In genomic region chr3:80701349-80701748, GRCh38 we compare ENCODE assay signal across 26 cellular contexts.
"Had no signal": no experiment of that assay in that cellular context is flagged by ENCODE, and none has a peak within 500 bp of the region (broad histone marks: within the 10 kb centered on the region; RNA-seq: fewer than 3 reads in every experiment).

No MANE protein-coding gene starts in this region.

- H2AFZ ChIP-seq: parathyroid adenoma had no signal

- H3K9me3 ChIP-seq: ovary, psoas muscle, thoracic aorta, thyroid gland, vagina had no signal

- ATAC-seq: naive thymus-derived CD4-positive, alpha-beta T cell; natural killer cell; psoas muscle; right cardiac atrium; sciatic nerve; stimulated activated effector memory CD8-positive, alpha-beta T cell treated with anti-CD3 and anti-CD28 coated beads, Interleukin-12 subunit alpha, Interleukin-12 subunit beta, amount 100 ng/mL, for 72 hours; stimulated activated naive B cell treated with anti-CD40 and anti-IgM and Interleukin-4, amounts not matched to agents 10 μg/mL and 1 μg/mL and 100 μg/mL, for 72 hours had no signal

- H3K4me2 ChIP-seq: neural progenitor cell had no signal

- DNase-seq: naive thymus-derived CD4-positive, alpha-beta T cell; natural killer cell; occipital lobe; ovary; posterior cingulate gyrus; psoas muscle; right cardiac atrium; small intestine; stimulated activated CD4-positive, alpha-beta T cell treated with anti-CD3 and anti-CD28 coated beads, Interleukin-15, amount 100 ng/mL, for 24 hours; stimulated activated CD4-positive, alpha-beta T cell treated with anti-CD3 and anti-CD28 coated beads, Interleukin-2, amount 100 ng/mL, for 24 hours; stimulated activated CD4-positive, alpha-beta T cell treated with anti-CD3 and anti-CD28 coated beads, Interleukin-2, amount 100 ng/mL, for 48 hours; stimulated activated CD4-positive, alpha-beta T cell treated with anti-CD3 and anti-CD28 coated beads, Interleukin-4, amount 100 ng/mL, for 24 hours; stimulated activated naive B cell treated with anti-CD40 and anti-IgM and Interleukin-4, amounts not matched to agents 10 μg/mL and 1 μg/mL and 100 μg/mL, for 72 hours; stimulated activated naive CD4-positive, alpha-beta T cell treated with Interleukin-2 at 50 U/mL for 16 hours; stomach; thyroid gland; trophoblast cell; upper lobe of left lung had no signal

- H3K27me3 ChIP-seq: neural progenitor cell, ovary, stomach, thyroid gland, tibial nerve, upper lobe of left lung, vagina had no signal

- H3K9ac ChIP-seq: neural progenitor cell, parathyroid adenoma had no signal

- H3K36me3 ChIP-seq: neural progenitor cell, ovary, stomach, thoracic aorta, thyroid gland, tibial nerve, upper lobe of left lung, vagina had no signal

- FAIRE-seq: small intestine, urothelium cell line had no signal

- H3K4me3 ChIP-seq: neural progenitor cell, ovary, psoas muscle, stomach, thoracic aorta, thyroid gland, tibial nerve, upper lobe of left lung, vagina had no signal

- H3K4me1 ChIP-seq: neural progenitor cell, parathyroid adenoma, psoas muscle, thyroid gland, tibial nerve, upper lobe of left lung, vagina had no signal

- H3K27ac ChIP-seq: neural progenitor cell, ovary, parathyroid adenoma, psoas muscle, stomach, thoracic aorta, thyroid gland, tibial nerve, upper lobe of left lung, vagina had no signal

- H3K79me2 ChIP-seq: parathyroid adenoma had no signal
